1 cellular context compared by ENCODE assay signal in genomic region chr10:15370741-15371701, GRCh38.
TF ChIP-seq lines count a peak whose summit lies in the region.

FAM171A1 (minus strand) TSS chr10:15371289; CDS start chr10:15371052, 237 bp downstream.

TF ChIP-seq in HepG2, 621 proteins besides CTCF, POLR2A, EP300 and RAD21 (continued from another document):
- TF ChIP-seq, protein P1, sequence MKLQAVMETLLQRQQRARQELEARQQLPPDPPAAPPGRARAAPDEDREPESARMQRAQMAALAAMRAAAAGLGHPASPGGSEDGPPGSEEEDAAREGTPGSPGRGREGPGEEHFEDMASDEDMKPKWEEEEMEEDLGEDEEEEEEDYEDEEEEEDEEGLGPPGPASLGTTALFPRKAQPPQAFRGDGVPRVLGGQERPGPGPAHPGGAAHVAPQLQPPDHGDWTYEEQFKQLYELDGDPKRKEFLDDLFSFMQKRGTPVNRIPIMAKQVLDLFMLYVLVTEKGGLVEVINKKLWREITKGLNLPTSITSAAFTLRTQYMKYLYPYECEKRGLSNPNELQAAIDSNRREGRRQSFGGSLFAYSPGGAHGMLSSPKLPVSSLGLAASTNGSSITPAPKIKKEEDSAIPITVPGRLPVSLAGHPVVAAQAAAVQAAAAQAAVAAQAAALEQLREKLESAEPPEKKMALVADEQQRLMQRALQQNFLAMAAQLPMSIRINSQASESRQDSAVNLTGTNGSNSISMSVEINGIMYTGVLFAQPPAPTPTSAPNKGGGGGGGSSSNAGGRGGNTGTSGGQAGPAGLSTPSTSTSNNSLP (IDR thresholded peaks at IDR 0.05; ENCODE audit: low read depth, low read length), result no peak
- TF ChIP-seq GABPB1 (CRISPR knock-in tag; IDR thresholded peaks at IDR 0.05), result 0 out of 2 replicates have a peak, but pooled peaks have one; percentile 14
- TF ChIP-seq, protein P2, sequence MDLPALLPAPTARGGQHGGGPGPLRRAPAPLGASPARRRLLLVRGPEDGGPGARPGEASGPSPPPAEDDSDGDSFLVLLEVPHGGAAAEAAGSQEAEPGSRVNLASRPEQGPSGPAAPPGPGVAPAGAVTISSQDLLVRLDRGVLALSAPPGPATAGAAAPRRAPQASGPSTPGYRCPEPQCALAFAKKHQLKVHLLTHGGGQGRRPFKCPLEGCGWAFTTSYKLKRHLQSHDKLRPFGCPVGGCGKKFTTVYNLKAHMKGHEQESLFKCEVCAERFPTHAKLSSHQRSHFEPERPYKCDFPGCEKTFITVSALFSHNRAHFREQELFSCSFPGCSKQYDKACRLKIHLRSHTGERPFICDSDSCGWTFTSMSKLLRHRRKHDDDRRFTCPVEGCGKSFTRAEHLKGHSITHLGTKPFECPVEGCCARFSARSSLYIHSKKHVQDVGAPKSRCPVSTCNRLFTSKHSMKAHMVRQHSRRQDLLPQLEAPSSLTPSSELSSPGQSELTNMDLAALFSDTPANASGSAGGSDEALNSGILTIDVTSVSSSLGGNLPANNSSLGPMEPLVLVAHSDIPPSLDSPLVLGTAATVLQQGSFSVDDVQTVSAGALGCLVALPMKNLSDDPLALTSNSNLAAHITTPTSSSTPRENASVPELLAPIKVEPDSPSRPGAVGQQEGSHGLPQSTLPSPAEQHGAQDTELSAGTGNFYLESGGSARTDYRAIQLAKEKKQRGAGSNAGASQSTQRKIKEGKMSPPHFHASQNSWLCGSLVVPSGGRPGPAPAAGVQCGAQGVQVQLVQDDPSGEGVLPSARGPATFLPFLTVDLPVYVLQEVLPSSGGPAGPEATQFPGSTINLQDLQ (CRISPR knock-in tag; IDR thresholded peaks at IDR 0.05), result no peak
- no peak for TF ChIP-seq MAFG (CRISPR knock-in tag; IDR thresholded peaks at IDR 0.05)
- TF ChIP-seq PHF8 (CRISPR knock-in tag; IDR thresholded peaks at IDR 0.05), result peak; percentile 41
- TF ChIP-seq ZNF10 (CRISPR knock-in tag; IDR thresholded peaks at IDR 0.05; ENCODE audit: borderline replicate concordance, low read depth), result no peak
- TF ChIP-seq ZNF552 (CRISPR knock-in tag; IDR thresholded peaks at IDR 0.05; ENCODE audit: borderline replicate concordance), result no peak
- no peak for TF ChIP-seq PHF20 (CRISPR knock-in tag; IDR thresholded peaks at IDR 0.05)
- no peak for TF ChIP-seq MIXL1 (CRISPR knock-in tag; IDR thresholded peaks at IDR 0.05)
- TF ChIP-seq ELF1 (CRISPR knock-in tag; IDR thresholded peaks at IDR 0.05), result no peak
- TF ChIP-seq MLLT10 (CRISPR knock-in tag; IDR thresholded peaks at IDR 0.05), result no peak
- peak; percentile 26; the same call in 1 of the 2 replicates for TF ChIP-seq ZFY (CRISPR knock-in tag; IDR thresholded peaks at IDR 0.05)
- TF ChIP-seq ZNF790 (CRISPR knock-in tag; IDR thresholded peaks at IDR 0.05; ENCODE audit: borderline replicate concordance), result 0 out of 2 replicates have a peak, but pooled peaks have one; percentile 3
- peak; percentile 64 for TF ChIP-seq ZNF652 (CRISPR knock-in tag; IDR thresholded peaks at IDR 0.05; ENCODE audit: borderline replicate concordance, low read depth)
- no peak for TF ChIP-seq GATAD2A (CRISPR knock-in tag; IDR thresholded peaks at IDR 0.05)
- TF ChIP-seq STAG1 (CRISPR knock-in tag; IDR thresholded peaks at IDR 0.05), result peak; percentile 55
- TF ChIP-seq HMGXB4 (CRISPR knock-in tag; IDR thresholded peaks at IDR 0.05; ENCODE audit: borderline replicate concordance in 1 of 2, low read depth in 1 of 2), result 0 out of 4 replicates have a peak, but pooled peaks of 1 of the 2 experiments have one; percentile 6
- no peak for TF ChIP-seq RFX5 (IDR thresholded peaks at IDR 0.05; ENCODE audit: low read depth, low read length)
- TF ChIP-seq ZNF256 (CRISPR knock-in tag; conservative IDR thresholded peaks at IDR 0.05), result no peak
- TF ChIP-seq ATRX (CRISPR knock-in tag; IDR thresholded peaks at IDR 0.05; ENCODE audit: borderline replicate concordance), result no peak
- TF ChIP-seq, protein P3, sequence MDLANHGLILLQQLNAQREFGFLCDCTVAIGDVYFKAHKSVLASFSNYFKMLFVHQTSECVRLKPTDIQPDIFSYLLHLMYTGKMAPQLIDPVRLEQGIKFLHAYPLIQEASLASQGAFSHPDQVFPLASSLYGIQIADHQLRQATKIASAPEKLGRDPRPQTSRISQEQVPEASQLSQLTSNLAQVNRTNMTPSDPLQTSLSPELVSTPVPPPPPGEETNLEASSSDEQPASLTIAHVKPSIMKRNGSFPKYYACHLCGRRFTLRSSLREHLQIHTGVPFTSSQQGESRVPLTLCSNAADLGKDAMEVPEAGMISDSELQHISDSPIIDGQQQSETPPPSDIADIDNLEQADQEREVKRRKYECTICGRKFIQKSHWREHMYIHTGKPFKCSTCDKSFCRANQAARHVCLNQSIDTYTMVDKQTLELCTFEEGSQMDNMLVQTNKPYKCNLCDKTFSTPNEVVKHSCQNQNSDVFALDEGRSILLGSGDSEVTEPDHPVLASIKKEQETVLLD (CRISPR knock-in tag; IDR thresholded peaks at IDR 0.05; ENCODE audit: low read depth), result 0 out of 2 replicates have a peak, but pooled peaks have one; percentile 39
